ENCODE assay signal across 28 cellular contexts in the genomic region with DNA sequence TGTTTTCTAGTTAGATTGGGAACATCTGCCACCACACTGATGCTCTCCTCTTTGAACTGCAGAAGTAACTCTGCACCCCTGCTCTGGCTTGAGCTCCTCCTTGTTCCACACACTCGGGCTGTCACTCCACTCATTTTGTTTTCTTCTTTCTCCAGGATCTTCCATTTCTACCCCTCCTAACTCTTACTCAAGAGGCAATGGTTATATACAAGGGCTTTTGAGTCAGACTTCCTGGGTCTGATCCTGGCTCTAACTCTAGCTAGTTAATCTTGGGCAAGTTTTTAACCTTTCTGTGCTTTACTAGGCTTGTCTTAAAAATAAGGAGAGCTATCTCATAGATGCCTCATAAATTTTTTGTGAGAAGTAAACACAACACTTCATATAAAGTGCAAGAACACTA. TPM values are rescaled to one million over a fixed set of nuclear protein-coding genes. Genes with fewer than 3 reads are reported as not detected.
DNase-seq lines count a peak whose midpoint lies in the region; ATAC-seq and TF ChIP-seq lines count a peak whose summit lies in the region.
"Had no signal": no experiment of that assay in that cellular context is flagged by ENCODE, and none has a peak within 500 bp of the region (broad histone marks: within the 10 kb centered on the region; RNA-seq: fewer than 3 reads in every experiment).

No MANE protein-coding gene starts in this region.

- DNase-seq in HCEC 1CT (peak; percentile 74), SK-N-MC (ENCODE audit: low read depth, low spot score) (no peak), fibroblast of mammary gland (ENCODE audit: low read depth) (peak; percentile 43), smooth muscle cell (lab: John Stamatoyannopoulos, UW; ENCODE audit: unreplicated experiment) (no peak), DMS114 treated with DMSO at 0.1 percent for 48 hours (lab: John Stamatoyannopoulos, UW; ENCODE audit: unreplicated experiment) (no peak)
- no peak for DNase-seq in activated naive CD4-positive, alpha-beta T cell (lab: John Stamatoyannopoulos, UW)
- DNase-seq: activated naive CD4-positive, alpha-beta T cell treated with anti-CD3 and anti-CD28 coated beads, Interleukin-2, amount 10 ng/mL, durations not matched to agents 7 days and 5 days; amygdala; Caco-2; DMS79; effector CD4-positive, alpha-beta T cell; hypothalamus; immature natural killer cell; Karpas-422; naive thymus-derived CD8-positive, alpha-beta T cell; NCI-H187 treated with DMSO at 0.1 percent for 48 hours; NCI-H524 treated with DMSO at 0.1 percent for 48 hours; NK-92 treated with Interleukin-12 subunit alpha and Interleukin-12 subunit beta, amount 100 ng/mL, for 24 hours; Peyer's patch; retina; small intestine; stimulated activated CD4-positive, alpha-beta T cell treated with anti-CD3 and anti-CD28 coated beads, Interleukin-1b, Interleukin-23, amount 100 ng/mL, for 48 hours; stomach; tibial artery had no signal

- no peaks in the 10 kb centered on the region for H3K79me2 ChIP-seq in smooth muscle cell (ENCODE audit: low read depth)

- no peak overlapping the region for H3K4me3 ChIP-seq in SK-N-MC
- H3K4me3 ChIP-seq in fibroblast of mammary gland (ENCODE audit: control insufficient read depth, low read depth, low read length) = no peak overlapping the region
- H3K4me3 ChIP-seq in smooth muscle cell = no peak overlapping the region
- H3K4me3 ChIP-seq: Peyer's patch, stomach, tibial artery had no signal

- H2AFZ ChIP-seq in smooth muscle cell (ENCODE audit: low read depth) = no peak overlapping the region

- H3K9ac ChIP-seq in SK-N-MC (ENCODE audit: insufficient read length) (no peak overlapping the region), smooth muscle cell (ENCODE audit: low read depth) (no peak overlapping the region)

- peak overlapping the region; percentile 82 for H3K4me2 ChIP-seq in smooth muscle cell

- no peak for ATAC-seq in HG03025 (IDR thresholded peaks at IDR 0.05; ENCODE audit: low FRiP score, unreplicated experiment)
- ATAC-seq: naive thymus-derived CD8-positive, alpha-beta T cell; WTC11 had no signal

- H3K9me3 ChIP-seq in SK-N-MC (ENCODE audit: low read depth, low read length) = no peaks in the 10 kb centered on the region
- H3K9me3 ChIP-seq in smooth muscle cell (replicated peaks; ENCODE audit: low read depth) = no peaks in the 10 kb centered on the region
- H3K9me3 ChIP-seq: Caco-2, Peyer's patch, stomach, tibial artery had no signal

- H3K27ac ChIP-seq in SK-N-MC (peak overlapping the region; percentile 76; the same call in 1 of the 2 replicates), smooth muscle cell (ENCODE audit: low read depth) (peak overlapping the region; percentile 85)
- H3K27ac ChIP-seq: C4-2B, HL-60, Peyer's patch, stomach, tibial artery had no signal

- H3K36me3 ChIP-seq in SK-N-MC (ENCODE audit: insufficient read depth, low read length) (0 out of 2 replicates have a peak, but pooled peaks cover 3% of the 10 kb centered on the region), smooth muscle cell (ENCODE audit: low read depth) (no peaks in the 10 kb centered on the region)
- H3K36me3 ChIP-seq: Peyer's patch, stomach, tibial artery had no signal

- WGBS in smooth muscle cell (ENCODE audit: low lambda C conversion rate) = 55% methylated on average over 1 of the region's 1 CpG

- no peaks in the 10 kb centered on the region for H3K27me3 ChIP-seq in smooth muscle cell (ENCODE audit: low read depth)
- H3K27me3 ChIP-seq: Peyer's patch, stomach, tibial artery had no signal

- TF ChIP-seq CTCF in fibroblast of mammary gland (conservative IDR thresholded peaks at IDR 0.05; ENCODE audit: control insufficient read depth, insufficient read depth, low read depth, low read length) = no peak
- TF ChIP-seq CTCF in smooth muscle cell (IDR thresholded peaks at IDR 0.05; ENCODE audit: borderline replicate concordance, insufficient read depth, poor library complexity, severe bottlenecking) = no peak

- peaks cover 23% of the 10 kb centered on the region for H3F3A ChIP-seq in smooth muscle cell (ENCODE audit: low read depth)

- H3K4me1 ChIP-seq in smooth muscle cell (ENCODE audit: low read depth) = peaks cover 16% of the 10 kb centered on the region
- H3K4me1 ChIP-seq: Caco-2, Peyer's patch had no signal

- no peaks in the 10 kb centered on the region for H4K20me1 ChIP-seq in smooth muscle cell (ENCODE audit: low read depth)

RNA-seq across cellular contexts. Expression of a gene that starts 45.3 kb away (rescaled TPM):
- total RNA-seq in smooth muscle cell = 204 and 226 TPM in 2 replicates
- polyA plus RNA-seq in smooth muscle cell = 183 and 223 TPM in 2 replicates

Comparison
In these comparisons a context has a peak if more than half of its experiments do, and no peak if none do; other contexts are left out.
1. DNase-seq: peak in HCEC 1CT (single experiment) and fibroblast of mammary gland (single experiment); none in SK-N-MC (single experiment), smooth muscle cell (single experiment), activated naive CD4-positive, alpha-beta T cell (0 of 4) and DMS114 treated with DMSO at 0.1 percent for 48 hours (single experiment).